Comparison of ENCODE assay signal across 10 cellular contexts in genomic region chr3:124985358-124985757, GRCh38. TPM values are rescaled to one million over a fixed set of nuclear protein-coding genes. Genes with fewer than 3 reads are reported as not detected.
A peak's percentile ranks its signal among the peaks of the same experiment; 100 is the strongest.
DNase-seq lines count a peak whose midpoint lies in the region; ATAC-seq, FAIRE-seq and TF ChIP-seq lines count a peak whose summit lies in the region.
"Had no signal": no experiment of that assay in that cellular context is flagged by ENCODE, and none has a peak within 500 bp of the region (broad histone marks: within the 10 kb centered on the region; RNA-seq: fewer than 3 reads in every experiment).

No MANE protein-coding gene starts in this region.

- 0 out of 3 replicates have a peak overlapping the region, but pooled peaks have one; percentile 54 for H2BK15ac ChIP-seq in IMR-90 (ENCODE audit: low read depth, low read length)

- H3K4me3 ChIP-seq in IMR-90 (ENCODE audit: insufficient read depth, low read depth, low read length): no peak overlapping the region
- H3K4me3 ChIP-seq in brain microvascular endothelial cell (ENCODE audit: low read depth, low read length): no peak overlapping the region

- H4K5ac ChIP-seq in IMR-90 (ENCODE audit: low read depth, low read length): no peak overlapping the region

- H3K9me1 ChIP-seq in IMR-90 (ENCODE audit: insufficient read depth, low read length): peaks cover 15% of the 10 kb centered on the region

- H4K8ac ChIP-seq in IMR-90 (ENCODE audit: low read depth in 2 of 2, low read length in 2 of 2): peak overlapping the region; percentile 25 to 90; a peak in 2 of 4 replicates

- H3K4me1 ChIP-seq in IMR-90 (ENCODE audit: control insufficient read depth, insufficient read depth, low read length): peaks cover 17% of the 10 kb centered on the region

- no peaks in the 10 kb centered on the region for H3K9me3 ChIP-seq in IMR-90 (ENCODE audit: control insufficient read depth, insufficient read depth, low read length)

- no peak overlapping the region for H2AK9ac ChIP-seq in IMR-90 (replicated peaks; ENCODE audit: low read depth, low read length, poor library complexity)

- H3K4ac ChIP-seq in IMR-90 (ENCODE audit: low read depth, low read length): peak overlapping the region; percentile 82

- dilution Hi-C loops in IMR-90 (cut with HindIII; ENCODE audit: low sequenced_read_pairs, unreplicated experiment): no loop called here

- in situ Hi-C loops in IMR-90 (cut with MboI; ENCODE audit: low sequenced_read_pairs): loop anchor here (25.0 kb wide), 1 partner anchor 602 kb away; the partner anchor contains the start of gene OSBPL11
- in situ Hi-C loops in brain microvascular endothelial cell (cut with HindIII; ENCODE audit: low pct_ligation_motif_present, low sequenced_read_pairs): no loop called here

- peaks cover 12 to 33% of the 10 kb centered on the region in 2 experiments for H3K79me1 ChIP-seq in IMR-90 (ENCODE audit: low read depth in 1 of 2, low read length in 2 of 2)

- BruUV-seq in IMR-90 (replicated peaks; lab: Mats Ljungman, UMichigan): no TSS peak

- peak overlapping the region; percentile 91 for H2BK120ac ChIP-seq in IMR-90 (ENCODE audit: low read depth, low read length)

- no peak overlapping the region for H2AFZ ChIP-seq in IMR-90 (replicated peaks; ENCODE audit: low read length, poor library complexity)

- H3K27me3 ChIP-seq in IMR-90 (ENCODE audit: control insufficient read depth, insufficient read depth, low read length): no peaks in the 10 kb centered on the region
- no peaks in the 10 kb centered on the region for H3K27me3 ChIP-seq in brain microvascular endothelial cell (replicated peaks)

- H3K27ac ChIP-seq in IMR-90 (ENCODE audit: insufficient read depth, low read length) (peak overlapping the region; percentile 73), brain microvascular endothelial cell (peak overlapping the region; percentile 74)

- H4K91ac ChIP-seq in IMR-90 (ENCODE audit: insufficient read depth, low read depth, low read length): peak overlapping the region; percentile 85

- DNase-seq in IMR-90 (peak; percentile 83), brain microvascular endothelial cell (peak; percentile 44), left colon (no peak), urothelium cell line (ENCODE audit: low spot score) (peak; percentile 82), iPS-NIHi7 (ENCODE audit: extremely low spot score) (no peak), NK-92 (lab: John Stamatoyannopoulos, UW; ENCODE audit: unreplicated experiment) (no peak)
- DNase-seq: activated CD4-positive, alpha-beta T cell treated with anti-CD3 and anti-CD28 coated beads, Interleukin-2, amount 10 ng/mL, durations not matched to agents 24 days and 14 days; stimulated activated naive CD4-positive, alpha-beta T cell treated with Interleukin-2 at 50 U/mL for 16 hours had no signal

- H3K4me2 ChIP-seq in IMR-90 (ENCODE audit: low read depth, low read length): peak overlapping the region; percentile 32; the same call in 1 of the 2 replicates

- intact Hi-C loops in IMR-90 (cut with micrococcal nuclease): loop anchor here (10.0 kb wide), 1 partner anchor 421 kb away; no protein-coding TSS in a partner anchor
- intact Hi-C loops in left colon (cut with DNase I, micrococcal nuclease): no loop called here

- peaks cover 6% of the 10 kb centered on the region; the same call in 1 of the 2 replicates for H4K20me1 ChIP-seq in IMR-90 (ENCODE audit: insufficient read depth, low read length)

- TF ChIP-seq RAD21 in IMR-90 (IDR thresholded peaks at IDR 0.05; ENCODE audit: low read length): no peak

- no peak overlapping the region for H3K9ac ChIP-seq in IMR-90 (ENCODE audit: low read depth, low read length)

- TF ChIP-seq CTCF in IMR-90 (conservative IDR thresholded peaks at IDR 0.05; ENCODE audit: low read depth, low read length) (no peak), brain microvascular endothelial cell (IDR thresholded peaks at IDR 0.05; ENCODE audit: low read depth, low read length, missing control alignments) (no peak)

- WGBS in IMR-90 (ENCODE audit: extremely low coverage in 2 of 2, insufficient read length in 1 of 2), 2 experiments: 0% methylated on average over 2 of the region's 4 CpGs; no CpG with 5 or more reads in 1 of the 2 experiments

- peak overlapping the region; percentile 93; the same call in 1 of the 2 replicates for H2BK20ac ChIP-seq in IMR-90 (ENCODE audit: low read depth, low read length)

- CTCF ChIA-PET in IMR-90 (lab: Yijun Ruan, JAX): no interaction called here

- no peak for TF ChIP-seq POLR2A in IMR-90 (IDR thresholded peaks at IDR 0.05; ENCODE audit: low read depth, low read length)

- H3K23ac ChIP-seq in IMR-90 (ENCODE audit: low read depth, low read length): no peak overlapping the region

- H2BK5ac ChIP-seq in IMR-90 (ENCODE audit: low read depth, low read length, poor library complexity, severe bottlenecking): peak overlapping the region; percentile 91

- H2AK5ac ChIP-seq in IMR-90 (ENCODE audit: low read depth, low read length): peak overlapping the region; percentile 12; the same call in 1 of the 2 replicates

- peak; percentile 71 for FAIRE-seq in urothelium cell line (lab: Jason Lieb, UNC)
- FAIRE-seq: colon had no signal

- H3K18ac ChIP-seq in IMR-90 (ENCODE audit: low read depth, low read length): peak overlapping the region; percentile 17; the same call in 1 of the 2 replicates

- H3K36me3 ChIP-seq in IMR-90 (ENCODE audit: control insufficient read depth, insufficient read depth, low read length): peaks cover 37% of the 10 kb centered on the region
- peaks cover 40% of the 10 kb centered on the region for H3K36me3 ChIP-seq in brain microvascular endothelial cell (replicated peaks)

- ATAC-seq in IMR-90 (ENCODE audit: low read depth) (peak; percentile 75), left colon (peak; percentile 62), GM18498 (IDR thresholded peaks at IDR 0.05; ENCODE audit: unreplicated experiment) (no peak)

- H3K14ac ChIP-seq in IMR-90 (replicated peaks; ENCODE audit: low read depth, low read length): peak overlapping the region; percentile 78; the same call in 1 of the 2 replicates

- peak overlapping the region; percentile 41; the same call in 1 of the 2 replicates for H3K56ac ChIP-seq in IMR-90 (ENCODE audit: extremely low read depth, insufficient read depth, low read length)

- POLR2A ChIA-PET in IMR-90 (lab: Charles Lee; ENCODE audit: unreplicated experiment): no interaction called here

TF ChIP-seq in IMR-90, 13 proteins besides CTCF, POLR2A, EP300 and RAD21:
- TF ChIP-seq BHLHE40 (IDR thresholded peaks at IDR 0.05; ENCODE audit: low read depth, low read length) (no peak), MAFK (IDR thresholded peaks at IDR 0.05; ENCODE audit: low read depth, low read length) (0 out of 2 replicates have a peak, but pooled peaks have one; percentile 17), CEBPB (IDR thresholded peaks at IDR 0.05; ENCODE audit: low read depth, low read length) (peak; percentile 40; the same call in 1 of the 2 replicates), RCOR1 (IDR thresholded peaks at IDR 0.05; ENCODE audit: insufficient replicate concordance, low read length) (no peak)

RNA-seq across cellular contexts. Expression of gene MUC13, which starts 50.8 kb away (rescaled TPM):
- total RNA-seq in IMR-90 (2012; rRNA removed) (not detected in 2 replicates), left colon (1,000 to 10,000 TPM; 1,001 to 1,021 TPM)
- polyA plus RNA-seq in IMR-90 (2012; rRNA removed): not detected in 2 replicates
- polyA plus RNA-seq in IMR-90 (2012; cell fraction: cytosol; rRNA removed): not detected in 2 replicates
- 0.05 and 0.07 TPM in 2 replicates for polyA plus RNA-seq in IMR-90 (2012; cell fraction: nucleus; rRNA removed; ENCODE audit: low replicate concordance)
- total RNA-seq: activated CD4-positive, alpha-beta T cell treated with anti-CD3 and anti-CD28 coated beads, Interleukin-2, amount 10 ng/mL, durations not matched to agents 24 days and 14 days had no signal

Comparison
In these comparisons a context has a peak if more than half of its experiments do, and no peak if none do; other contexts are left out.
1. DNase-seq: peak in IMR-90 (single experiment), brain microvascular endothelial cell (single experiment) and urothelium cell line (single experiment); none in left colon (0 of 2), iPS-NIHi7 (single experiment) and NK-92 (single experiment).
2. RNA of gene MUC13, which starts 50.8 kb away (total RNA-seq): 1,001 to 1,021 TPM in left colon; not detected in IMR-90; every median in the first group is over 1,000 times any median in the second.